10 cellular contexts compared by ENCODE assay signal in the genomic region with DNA sequence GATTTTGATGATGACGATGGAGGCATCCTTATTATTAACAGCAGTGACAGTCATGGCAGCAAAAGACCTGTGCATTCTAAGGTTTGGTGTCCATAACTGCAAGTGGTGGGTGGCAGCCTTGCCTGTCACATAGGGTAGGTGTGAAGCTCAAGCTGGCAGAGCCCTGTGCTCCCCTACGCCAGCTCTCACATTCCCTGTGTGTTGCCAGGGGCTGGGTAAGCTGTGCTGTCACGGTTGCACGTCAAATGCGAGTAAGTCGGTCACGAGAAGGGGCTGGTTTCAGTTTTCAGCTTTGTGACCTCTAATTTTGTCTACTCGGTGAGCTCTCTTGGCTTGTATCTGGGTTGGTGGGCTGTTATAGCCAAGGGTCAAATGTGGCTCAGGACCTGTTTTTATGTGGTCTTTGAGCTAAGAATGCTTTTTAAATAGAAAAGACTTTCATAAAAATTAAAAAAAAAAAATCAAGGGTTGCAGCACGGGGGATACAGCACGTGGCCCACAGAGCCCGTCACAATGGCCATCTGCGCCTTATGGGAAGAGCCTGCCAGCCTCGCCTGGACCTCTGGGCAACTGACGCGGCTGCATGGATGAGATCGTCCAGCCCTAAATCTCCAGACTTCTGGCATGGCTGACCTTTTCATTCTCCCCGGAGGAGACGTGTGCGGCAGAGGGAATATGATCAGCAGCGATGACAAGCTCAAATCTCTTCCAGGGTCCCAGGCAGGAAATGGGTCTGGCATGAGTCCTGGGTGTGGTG.
A peak's percentile ranks its signal among the peaks of the same experiment; 100 is the strongest.
DNase-seq lines count a peak whose midpoint lies in the region; ATAC-seq and TF ChIP-seq lines count a peak whose summit lies in the region.
"Had no signal": no experiment of that assay in that cellular context is flagged by ENCODE, and none has a peak within 500 bp of the region (broad histone marks: within the 10 kb centered on the region; RNA-seq: fewer than 3 reads in every experiment).

No MANE protein-coding gene starts in this region.

- H3K27ac Mint-ChIP-seq in activated B cell treated with CpG ODN at 0.5 μM for 24 hours, result no peak overlapping the region
- H3K27ac Mint-ChIP-seq in glutamatergic neuron (ENCODE audit: unreplicated experiment), result no peak overlapping the region
- peak overlapping the region in 1 of 10 donors; percentile 25 for H3K27ac Mint-ChIP-seq in naive thymus-derived CD8-positive, alpha-beta T cell
- no peak overlapping the region for H3K27ac Mint-ChIP-seq in mesothelial cell of epicardium
- H3K27ac Mint-ChIP-seq: naive thymus-derived CD4-positive, alpha-beta T cell had no signal

- ATAC-seq in HG02938 (IDR thresholded peaks at IDR 0.05; ENCODE audit: unreplicated experiment), result peak; percentile 44
- ATAC-seq in activated B cell treated with CpG ODN at 0.5 μM for 24 hours (ENCODE audit: low read depth), result no peak
- ATAC-seq in naive thymus-derived CD8-positive, alpha-beta T cell, result no peak

- H3K36me3 Mint-ChIP-seq in activated B cell treated with CpG ODN at 0.5 μM for 24 hours (ENCODE audit: low read depth) (no peaks in the 10 kb centered on the region), glutamatergic neuron (ENCODE audit: unreplicated experiment) (no peaks in the 10 kb centered on the region), mesothelial cell of epicardium (no peaks in the 10 kb centered on the region)
- no peaks in the 10 kb centered on the region for H3K36me3 Mint-ChIP-seq in naive thymus-derived CD8-positive, alpha-beta T cell
- H3K36me3 Mint-ChIP-seq: naive thymus-derived CD4-positive, alpha-beta T cell had no signal

- H3K4me1 Mint-ChIP-seq in activated B cell treated with CpG ODN at 0.5 μM for 24 hours, result peaks cover 15% of the 10 kb centered on the region
- peaks cover 22% of the 10 kb centered on the region for H3K4me1 Mint-ChIP-seq in glutamatergic neuron (ENCODE audit: low read depth, unreplicated experiment)
- peaks cover 0 to 9% (median 3%) of the 10 kb centered on the region in 4 donors for H3K4me1 Mint-ChIP-seq in naive thymus-derived CD8-positive, alpha-beta T cell
- no peaks in the 10 kb centered on the region for H3K4me1 Mint-ChIP-seq in mesothelial cell of epicardium

- no peak for TF ChIP-seq CTCF in activated B cell treated with CpG ODN at 0.5 μM for 24 hours (IDR thresholded peaks at IDR 0.05)
- no peak for TF ChIP-seq CTCF in glutamatergic neuron (IDR thresholded peaks at IDR 0.05; ENCODE audit: partially characterized antibody, unreplicated experiment)
- no peak for TF ChIP-seq CTCF in mesothelial cell of epicardium (IDR thresholded peaks at IDR 0.05; ENCODE audit: unreplicated experiment)

- peaks cover 21% of the 10 kb centered on the region for H3K27me3 Mint-ChIP-seq in activated B cell treated with CpG ODN at 0.5 μM for 24 hours
- peaks cover 12% of the 10 kb centered on the region for H3K27me3 Mint-ChIP-seq in glutamatergic neuron (ENCODE audit: unreplicated experiment)
- H3K27me3 Mint-ChIP-seq in naive thymus-derived CD8-positive, alpha-beta T cell, result peaks cover 6 to 40% (median 20%) of the 10 kb centered on the region in 5 donors
- peaks cover 73% of the 10 kb centered on the region for H3K27me3 Mint-ChIP-seq in mesothelial cell of epicardium (ENCODE audit: low read depth)

- H3K4me3 Mint-ChIP-seq in activated B cell treated with CpG ODN at 0.5 μM for 24 hours (peak overlapping the region; percentile 33), glutamatergic neuron (ENCODE audit: unreplicated experiment) (no peak overlapping the region), mesothelial cell of epicardium (no peak overlapping the region)
- H3K4me3 Mint-ChIP-seq in naive thymus-derived CD8-positive, alpha-beta T cell, result no peak overlapping the region
- H3K4me3 Mint-ChIP-seq: naive thymus-derived CD4-positive, alpha-beta T cell had no signal

- H3K9me3 Mint-ChIP-seq in activated B cell treated with CpG ODN at 0.5 μM for 24 hours (no peaks in the 10 kb centered on the region), glutamatergic neuron (ENCODE audit: unreplicated experiment) (no peaks in the 10 kb centered on the region), mesothelial cell of epicardium (no peaks in the 10 kb centered on the region)
- H3K9me3 Mint-ChIP-seq in naive thymus-derived CD8-positive, alpha-beta T cell, result peaks cover 0 to 2% (median 0%) of the 10 kb centered on the region in 9 donors
- H3K9me3 Mint-ChIP-seq: naive thymus-derived CD4-positive, alpha-beta T cell had no signal

- intact Hi-C loops in activated B cell treated with CpG ODN at 0.5 μM for 24 hours (cut with micrococcal nuclease), result no loop called here

- POLR2A ChIA-PET in activated B cell treated with CpG ODN at 0.5 μM for 24 hours (lab: Charles Lee), result no interaction called here
- POLR2A ChIA-PET in naive thymus-derived CD8-positive, alpha-beta T cell (lab: Charles Lee), result no interaction called here

- DNase-seq in AG08395 (ENCODE audit: low spot score), result peak; percentile 28
- peak; percentile 38 for DNase-seq in GM19238 (ENCODE audit: insufficient read length, low spot score)
- no peak for DNase-seq in activated B cell treated with CpG ODN at 0.5 μM for 24 hours
- no peak for DNase-seq in NCI-H446 treated with DMSO at 0.1 percent for 48 hours (lab: John Stamatoyannopoulos, UW)
- no peak for DNase-seq in glutamatergic neuron
- DNase-seq in naive thymus-derived CD8-positive, alpha-beta T cell, result no peak
- DNase-seq in mesothelial cell of epicardium (ENCODE audit: low spot score in 2 of 2, unreplicated experiment in 2 of 2), result no peak
- DNase-seq: naive thymus-derived CD4-positive, alpha-beta T cell; NCI-H1048 had no signal

- CTCF ChIA-PET in activated B cell treated with CpG ODN at 0.5 μM for 24 hours (lab: Charles Lee), result no interaction called here

Comparison
In these comparisons a context has a peak if more than half of its experiments do, and no peak if none do; other contexts are left out.
1. DNase-seq: peak in AG08395 (single experiment) and GM19238 (single experiment); none in activated B cell treated with CpG ODN at 0.5 μM for 24 hours (single experiment), NCI-H446 treated with DMSO at 0.1 percent for 48 hours (single experiment), glutamatergic neuron (single experiment), naive thymus-derived CD8-positive, alpha-beta T cell (0 of 10) and mesothelial cell of epicardium (0 of 2).